Comparison of ENCODE assay signal across 13 cellular contexts in the genomic region with DNA sequence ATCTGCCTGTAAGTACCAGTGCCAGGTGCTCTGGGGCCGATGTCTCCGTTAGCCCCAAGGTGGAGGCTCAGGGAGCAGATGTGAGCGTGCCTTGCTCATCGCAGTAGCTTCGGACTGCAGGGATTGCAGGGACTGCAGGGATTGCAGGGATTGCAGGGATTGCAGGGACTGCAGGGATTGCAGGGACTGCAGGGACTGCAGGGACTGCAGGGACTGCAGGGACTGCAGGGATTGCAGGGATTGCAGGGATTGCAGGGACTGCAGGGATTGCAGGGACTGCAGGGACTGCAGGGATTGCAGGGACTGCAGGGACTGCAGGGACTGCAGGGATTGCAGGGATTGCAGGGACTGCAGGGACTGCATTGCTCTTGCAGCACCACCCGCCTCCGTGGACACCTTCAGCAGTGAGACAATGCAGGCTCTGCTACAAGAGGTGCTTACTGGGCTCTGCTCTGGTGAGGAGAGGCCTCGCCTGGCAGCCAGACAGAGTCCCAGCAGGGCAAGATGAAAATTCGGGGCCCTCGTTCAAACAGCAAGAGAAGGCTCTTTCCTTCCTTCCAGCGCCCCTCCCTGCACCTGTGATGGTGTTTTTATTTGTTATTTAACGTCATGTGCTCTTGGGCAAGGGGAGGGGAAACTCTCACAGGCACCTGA. TPM values are rescaled to one million over a fixed set of nuclear protein-coding genes. Genes with fewer than 3 reads are reported as not detected.
"Had no signal": no experiment of that assay in that cellular context is flagged by ENCODE, and none has a peak within 500 bp of the region (broad histone marks: within the 10 kb centered on the region; RNA-seq: fewer than 3 reads in every experiment).

No MANE protein-coding gene starts in this region.

RNA-seq across cellular contexts. Expression of a gene that starts 14.2 kb away (rescaled TPM):
- total RNA-seq: activated B cell treated with CpG ODN at 0.5 μM for 24 hours; activated CD4-positive, alpha-beta memory T cell treated with anti-CD3 and anti-CD28 coated beads for 36 hours; activated naive CD4-positive, alpha-beta T cell treated with anti-CD3 and anti-CD28 coated beads for 36 hours; activated T-cell treated with anti-CD3 and anti-CD28 coated beads, Interleukin-2, amount 50 U/mL, for 4 hours; activated T-helper 1 cell treated with anti-CD3 and anti-CD28 coated beads, Interleukin-12 subunit alpha, Interleukin-12 subunit beta, Interleukin-2, Interleukin-4 antibody, amounts not matched to agents 30 ng/mL and 10 ng/mL and 1 ng/mL, durations not matched to agents 14 hours and 24 hours and 36 hours; body of pancreas; LHCN-M2; PC-3; Peyer's patch had no signal

RNA-seq across cellular contexts. Expression of a gene that starts 32.7 kb away (rescaled TPM):
- total RNA-seq: activated B cell treated with CpG ODN at 0.5 μM for 24 hours; activated CD4-positive, alpha-beta memory T cell treated with anti-CD3 and anti-CD28 coated beads for 36 hours; activated naive CD4-positive, alpha-beta T cell treated with anti-CD3 and anti-CD28 coated beads for 36 hours; activated naive CD4-positive, alpha-beta T cell treated with anti-CD3 and anti-CD28 coated beads, Interleukin-2, amount 50 U/mL, for 72 hours; activated T-cell treated with anti-CD3 and anti-CD28 coated beads, Interleukin-2, amount 50 U/mL, for 4 hours; activated T-helper 1 cell treated with anti-CD3 and anti-CD28 coated beads, Interleukin-12 subunit alpha, Interleukin-12 subunit beta, Interleukin-2, Interleukin-4 antibody, amounts not matched to agents 30 ng/mL and 10 ng/mL and 1 ng/mL, durations not matched to agents 14 hours and 24 hours and 36 hours; body of pancreas; breast epithelium; cardiac septum; LHCN-M2; PC-3; Peyer's patch; Right ventricle myocardium superior had no signal
